ENCODE assay signal across 17 cellular contexts in the genomic region with DNA sequence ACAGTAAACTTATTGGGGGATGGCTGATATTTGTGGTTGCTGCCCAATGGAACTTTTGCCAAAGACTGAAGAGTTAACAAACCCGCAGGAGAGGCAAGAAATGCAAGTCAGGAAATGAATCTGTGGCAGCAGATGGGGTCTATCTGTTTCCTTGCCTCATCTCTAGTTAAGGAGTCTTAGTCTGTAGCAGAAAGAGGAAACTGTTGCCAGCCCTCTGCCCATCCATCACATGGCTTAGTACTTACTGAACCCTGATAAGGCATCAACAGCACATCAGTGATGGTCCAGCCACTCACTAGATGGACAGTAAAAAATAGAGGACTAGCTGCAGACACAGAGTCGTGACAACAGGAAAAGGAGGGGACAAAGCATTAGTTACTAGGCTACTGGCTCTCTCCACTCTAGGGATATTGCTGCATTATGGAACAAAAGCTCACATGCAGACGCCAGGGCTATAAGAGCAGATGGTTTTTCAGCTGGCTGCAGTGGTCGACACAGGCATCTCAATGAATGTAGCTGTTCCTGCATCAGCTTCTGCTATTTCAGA.
DNase-seq lines count a peak whose midpoint lies in the region; ATAC-seq and TF ChIP-seq lines count a peak whose summit lies in the region.
"Had no signal": no experiment of that assay in that cellular context is flagged by ENCODE, and none has a peak within 500 bp of the region (broad histone marks: within the 10 kb centered on the region; RNA-seq: fewer than 3 reads in every experiment).

No MANE protein-coding gene starts in this region.

- no peak overlapping the region for H3K27ac Mint-ChIP-seq in T-helper 17 cell
- H3K27ac Mint-ChIP-seq in type B pancreatic cell, result no peak overlapping the region
- H3K27ac Mint-ChIP-seq: naive B cell; stimulated activated naive CD8-positive, alpha-beta T cell treated with anti-CD3 and anti-CD28 coated beads, Interleukin-15, Interleukin-2, amounts not matched to agents 100 ng/mL and 50 ng/mL, for 24 hours had no signal

- no peak overlapping the region for H2BK120ac ChIP-seq in IMR-90 (ENCODE audit: low read depth, low read length)

- H3K27me3 ChIP-seq in BLaER1, result no peaks in the 10 kb centered on the region
- H3K27me3 ChIP-seq in IMR-90 (ENCODE audit: control insufficient read depth, insufficient read depth, low read length), result no peaks in the 10 kb centered on the region; the same call in 1 of the 2 replicates
- no peaks in the 10 kb centered on the region for H3K27me3 ChIP-seq in body of pancreas
- H3K27me3 ChIP-seq: right lobe of liver had no signal

- H3K14ac ChIP-seq in IMR-90 (replicated peaks; ENCODE audit: low read depth, low read length), result no peak overlapping the region

- no peak overlapping the region for H4K91ac ChIP-seq in IMR-90 (ENCODE audit: insufficient read depth, low read depth, low read length)

- no peaks in the 10 kb centered on the region for H3K9me1 ChIP-seq in IMR-90 (ENCODE audit: insufficient read depth, low read length)

- TF ChIP-seq POLR2A in IMR-90 (IDR thresholded peaks at IDR 0.05; ENCODE audit: low read depth, low read length) (no peak), body of pancreas (IDR thresholded peaks at IDR 0.05) (no peak)

- peak overlapping the region; percentile 73 for H3K27ac ChIP-seq in BLaER1
- no peak overlapping the region for H3K27ac ChIP-seq in IMR-90 (ENCODE audit: insufficient read depth, low read length)
- H3K27ac ChIP-seq in body of pancreas, result no peak overlapping the region
- H3K27ac ChIP-seq: right lobe of liver had no signal

- H4K8ac ChIP-seq in IMR-90 (ENCODE audit: low read depth in 2 of 2, low read length in 2 of 2), result no peak overlapping the region

- H3K23ac ChIP-seq in IMR-90 (ENCODE audit: low read depth, low read length), result no peak overlapping the region

- H3K36me3 ChIP-seq in BLaER1 (no peaks in the 10 kb centered on the region), IMR-90 (ENCODE audit: control insufficient read depth, insufficient read depth, low read length) (no peaks in the 10 kb centered on the region), body of pancreas (replicated peaks in 1 of 2; ENCODE audit: insufficient read depth in 1 of 2, low read depth in 2 of 2) (no peaks in the 10 kb centered on the region)
- H3K36me3 ChIP-seq: right lobe of liver had no signal

- peak overlapping the region; percentile 74 for H3K4me2 ChIP-seq in BLaER1
- H3K4me2 ChIP-seq in IMR-90 (ENCODE audit: low read depth, low read length), result no peak overlapping the region

- H2AK9ac ChIP-seq in IMR-90 (replicated peaks; ENCODE audit: low read depth, low read length, poor library complexity), result no peak overlapping the region

- no peaks in the 10 kb centered on the region for H3K4me1 Mint-ChIP-seq in T-helper 17 cell
- H3K4me1 Mint-ChIP-seq in type B pancreatic cell (ENCODE audit: unreplicated experiment), result peaks cover 25% of the 10 kb centered on the region

- no peak overlapping the region for H2BK5ac ChIP-seq in IMR-90 (ENCODE audit: low read depth, low read length, poor library complexity, severe bottlenecking)

- H4K20me1 ChIP-seq in BLaER1 (no peaks in the 10 kb centered on the region), IMR-90 (ENCODE audit: insufficient read depth, low read length) (no peaks in the 10 kb centered on the region)

- in situ Hi-C loops in IMR-90 (cut with MboI; ENCODE audit: low sequenced_read_pairs), result no loop called here

- H3K9me3 ChIP-seq in BLaER1 (no peaks in the 10 kb centered on the region), IMR-90 (ENCODE audit: control insufficient read depth, insufficient read depth, low read length) (no peaks in the 10 kb centered on the region), T-helper 17 cell (ENCODE audit: control insufficient read depth, low read length, poor library complexity, severe bottlenecking) (no peaks in the 10 kb centered on the region), body of pancreas (no peaks in the 10 kb centered on the region)
- H3K9me3 ChIP-seq: right lobe of liver had no signal

- WGBS in IMR-90 (ENCODE audit: extremely low coverage in 2 of 2, insufficient read length in 1 of 2), 2 experiments, result 0% methylated on average over 1 of the region's 4 CpGs; no CpG with 5 or more reads in 1 of the 2 experiments
- 42 to 63% methylated on average over 4 of the region's 4 CpGs for WGBS in body of pancreas, 2 donors

- no peak overlapping the region for H3K4ac ChIP-seq in IMR-90 (ENCODE audit: low read depth, low read length)

- CTCF ChIA-PET in IMR-90 (lab: Yijun Ruan, JAX), result no interaction called here

- no peak overlapping the region for H2AFZ ChIP-seq in IMR-90 (replicated peaks; ENCODE audit: low read length, poor library complexity)

- no peak for TF ChIP-seq RAD21 in IMR-90 (IDR thresholded peaks at IDR 0.05; ENCODE audit: low read length)

- H3K4me3 Mint-ChIP-seq in T-helper 17 cell, result no peak overlapping the region
- no peak overlapping the region for H3K4me3 Mint-ChIP-seq in type B pancreatic cell
- H3K4me3 Mint-ChIP-seq: naive B cell; stimulated activated naive CD8-positive, alpha-beta T cell treated with anti-CD3 and anti-CD28 coated beads, Interleukin-15, Interleukin-2, amounts not matched to agents 100 ng/mL and 50 ng/mL, for 24 hours had no signal

- H3K18ac ChIP-seq in IMR-90 (ENCODE audit: low read depth, low read length), result no peak overlapping the region

- dilution Hi-C loops in IMR-90 (cut with HindIII; ENCODE audit: low sequenced_read_pairs, unreplicated experiment), result no loop called here

- TF ChIP-seq CTCF in IMR-90 (conservative IDR thresholded peaks at IDR 0.05; ENCODE audit: low read depth, low read length) (no peak), body of pancreas (IDR thresholded peaks at IDR 0.05) (no peak), type B pancreatic cell (conservative IDR thresholded peaks at IDR 0.05) (no peak)

- peaks cover 44% of the 10 kb centered on the region for H3K27me3 Mint-ChIP-seq in T-helper 17 cell
- peaks cover 3% of the 10 kb centered on the region for H3K27me3 Mint-ChIP-seq in type B pancreatic cell
- H3K27me3 Mint-ChIP-seq: naive B cell; stimulated activated naive CD8-positive, alpha-beta T cell treated with anti-CD3 and anti-CD28 coated beads, Interleukin-15, Interleukin-2, amounts not matched to agents 100 ng/mL and 50 ng/mL, for 24 hours had no signal

- H3K4me3 ChIP-seq in BLaER1, result no peak overlapping the region; the same call in 1 of the 2 replicates
- H3K4me3 ChIP-seq in IMR-90 (ENCODE audit: insufficient read depth, low read depth, low read length), result no peak overlapping the region
- H3K4me3 ChIP-seq in body of pancreas, result no peak overlapping the region
- H3K4me3 ChIP-seq: K562, right lobe of liver had no signal

- DNase-seq in IMR-90, result no peak
- peak; percentile 31 for DNase-seq in NOMO-1 treated with DMSO at 0.1 percent for 48 hours (lab: John Stamatoyannopoulos, UW; ENCODE audit: unreplicated experiment)
- DNase-seq in left kidney (ENCODE audit: low read depth, low spot score), result peak; percentile 55
- no peak for DNase-seq in T-helper 17 cell
- no peak for DNase-seq in body of pancreas
- no peak for DNase-seq in type B pancreatic cell (ENCODE audit: extremely low spot score, unreplicated experiment)
- no peak for DNase-seq in A172 (ENCODE audit: low spot score)
- DNase-seq: activated CD8-positive, alpha-beta memory T cell treated with anti-CD3 and anti-CD28 coated beads for 24 hours; activated naive CD4-positive, alpha-beta T cell treated with Interleukin-2 at 50 U/mL for 16 hours; head of caudate nucleus; left cardiac atrium; naive B cell; NCI-H226; right lobe of liver had no signal

- ATAC-seq in IMR-90 (ENCODE audit: low read depth) (no peak), T-helper 17 cell (no peak), body of pancreas (no peak)
- ATAC-seq: K562, left cardiac atrium had no signal

- H3K36me3 Mint-ChIP-seq in T-helper 17 cell (ENCODE audit: low read depth), result no peaks in the 10 kb centered on the region
- peaks cover 6% of the 10 kb centered on the region for H3K36me3 Mint-ChIP-seq in type B pancreatic cell
- H3K36me3 Mint-ChIP-seq: naive B cell had no signal

- no peak overlapping the region for H2BK20ac ChIP-seq in IMR-90 (ENCODE audit: low read depth, low read length)

- H3K79me1 ChIP-seq in IMR-90 (ENCODE audit: low read depth in 1 of 2, low read length in 2 of 2), result no peaks in the 10 kb centered on the region

- H3K9ac ChIP-seq in BLaER1 (peak overlapping the region; percentile 61; the same call in 1 of the 2 replicates), IMR-90 (ENCODE audit: low read depth, low read length) (no peak overlapping the region)

- peaks cover 49% of the 10 kb centered on the region for H3K4me1 ChIP-seq in BLaER1
- no peaks in the 10 kb centered on the region for H3K4me1 ChIP-seq in IMR-90 (ENCODE audit: control insufficient read depth, insufficient read depth, low read length)
- no peaks in the 10 kb centered on the region for H3K4me1 ChIP-seq in body of pancreas
- H3K4me1 ChIP-seq: right lobe of liver had no signal

- H2AK5ac ChIP-seq in IMR-90 (ENCODE audit: low read depth, low read length), result peak overlapping the region; percentile 1; the same call in 1 of the 2 replicates

- peaks cover 5% of the 10 kb centered on the region for H3K9me3 Mint-ChIP-seq in type B pancreatic cell
- H3K9me3 Mint-ChIP-seq: stimulated activated naive CD8-positive, alpha-beta T cell treated with anti-CD3 and anti-CD28 coated beads, Interleukin-15, Interleukin-2, amounts not matched to agents 100 ng/mL and 50 ng/mL, for 24 hours had no signal

- intact Hi-C loops in IMR-90 (cut with micrococcal nuclease), result no loop called here
- intact Hi-C loops in body of pancreas (cut with DNase I), result no loop called here

- POLR2A ChIA-PET in IMR-90 (lab: Charles Lee; ENCODE audit: unreplicated experiment), result no interaction called here

- H3K56ac ChIP-seq in IMR-90 (ENCODE audit: extremely low read depth, insufficient read depth, low read length), result no peak overlapping the region

- H2BK15ac ChIP-seq in IMR-90 (ENCODE audit: low read depth, low read length), result no peak overlapping the region

- H4K5ac ChIP-seq in IMR-90 (ENCODE audit: low read depth, low read length), result no peak overlapping the region

- no TSS peak for BruUV-seq in IMR-90 (replicated peaks; lab: Mats Ljungman, UMichigan)

TF ChIP-seq in IMR-90, 13 proteins besides CTCF, POLR2A, EP300 and RAD21 (continues in another document):
- no peak for TF ChIP-seq MXI1 (IDR thresholded peaks at IDR 0.05; ENCODE audit: borderline replicate concordance, low read depth, low read length)
- no peak for TF ChIP-seq SMC3 (IDR thresholded peaks at IDR 0.05; ENCODE audit: low read depth, low read length)
- TF ChIP-seq NFE2L2 (IDR thresholded peaks at IDR 0.05; ENCODE audit: low read depth, low read length), result no peak
- no peak for TF ChIP-seq MAFK (IDR thresholded peaks at IDR 0.05; ENCODE audit: low read depth, low read length)
- TF ChIP-seq, protein P1, sequence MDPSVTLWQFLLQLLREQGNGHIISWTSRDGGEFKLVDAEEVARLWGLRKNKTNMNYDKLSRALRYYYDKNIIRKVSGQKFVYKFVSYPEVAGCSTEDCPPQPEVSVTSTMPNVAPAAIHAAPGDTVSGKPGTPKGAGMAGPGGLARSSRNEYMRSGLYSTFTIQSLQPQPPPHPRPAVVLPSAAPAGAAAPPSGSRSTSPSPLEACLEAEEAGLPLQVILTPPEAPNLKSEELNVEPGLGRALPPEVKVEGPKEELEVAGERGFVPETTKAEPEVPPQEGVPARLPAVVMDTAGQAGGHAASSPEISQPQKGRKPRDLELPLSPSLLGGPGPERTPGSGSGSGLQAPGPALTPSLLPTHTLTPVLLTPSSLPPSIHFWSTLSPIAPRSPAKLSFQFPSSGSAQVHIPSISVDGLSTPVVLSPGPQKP (IDR thresholded peaks at IDR 0.05; ENCODE audit: borderline replicate concordance, low read depth, low read length), result no peak

Comparison
In these comparisons a context has a peak if more than half of its experiments do, and no peak if none do; other contexts are left out.
1. DNase-seq: peak in NOMO-1 treated with DMSO at 0.1 percent for 48 hours (single experiment) and left kidney (single experiment); none in IMR-90 (single experiment), T-helper 17 cell (0 of 3), body of pancreas (0 of 4), type B pancreatic cell (single experiment) and A172 (single experiment).